19 cellular contexts compared by ENCODE assay signal in the genomic region with DNA sequence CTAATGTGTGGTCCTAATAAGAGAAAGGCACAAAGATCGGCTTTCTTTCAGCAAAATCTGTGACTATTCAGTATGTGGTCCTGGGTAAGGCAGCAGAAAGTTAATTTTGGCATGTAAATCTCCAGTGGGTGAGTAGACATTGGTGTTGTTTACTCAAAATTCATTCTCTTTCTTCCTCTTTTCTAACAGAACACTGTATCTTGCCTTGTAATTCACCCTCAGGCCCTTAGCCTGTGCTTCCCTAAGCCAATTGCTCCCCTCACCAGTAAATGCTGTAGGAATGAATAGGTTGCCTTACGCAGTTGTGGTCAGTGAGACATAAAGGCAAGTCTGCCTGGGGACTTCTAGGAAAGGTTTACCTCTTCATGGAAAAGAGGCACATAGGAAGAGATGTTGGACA.
"Had no signal": no experiment of that assay in that cellular context is flagged by ENCODE, and none has a peak within 500 bp of the region (broad histone marks: within the 10 kb centered on the region; RNA-seq: fewer than 3 reads in every experiment).

No MANE protein-coding gene starts in this region.

- H3K9me3 ChIP-seq: adrenal gland, gastrocnemius medialis, mucosa of descending colon, upper lobe of left lung had no signal

- H3K4me3 Mint-ChIP-seq: activated CD4-positive, alpha-beta T cell treated with anti-CD3 and anti-CD28 coated beads, Interleukin-2, amount 10 ng/mL, durations not matched to agents 24 days and 14 days; activated CD8-positive, alpha-beta T cell treated with anti-CD3 and anti-CD28 coated beads for 36 hours; activated naive CD4-positive, alpha-beta T cell treated with anti-CD3 and anti-CD28 coated beads, Interleukin-2, amount 10 ng/mL, durations not matched to agents 7 days and 5 days; activated T-cell treated with anti-CD3 and anti-CD28 coated beads, Interleukin-2, amount 50 U/mL, for 4 hours; dendritic cell treated with granulocyte-macrophage colony-stimulating factor and Interleukin-4, amounts not matched to agents 40 ng/mL and 50 ng/mL, for 4 days; natural killer cell treated with Interleukin-12 subunit alpha and Interleukin-12 subunit beta and Interleukin-15 and Interleukin-18, amount 100 ng/mL, for 72 hours; stimulated activated naive CD8-positive, alpha-beta T cell treated with anti-CD3 and anti-CD28 coated beads, Interleukin-15, amount 100 ng/mL, for 72 hours; T-helper 1 cell treated with Interleukin-12 subunit alpha and Interleukin-12 subunit beta and Interleukin-4 antibody, amounts not matched to agents 30 μg/mL and 1 μg/mL, for 36 hours had no signal

- ATAC-seq: activated CD8-positive, alpha-beta T cell treated with anti-CD3 and anti-CD28 coated beads for 36 hours; activated T-cell treated with anti-CD3 and anti-CD28 coated beads, Interleukin-2, amount 50 U/mL, for 4 hours; esophagus mucosa; gastrocnemius medialis; mucosa of descending colon; natural killer cell treated with Interleukin-12 subunit alpha and Interleukin-12 subunit beta and Interleukin-15 and Interleukin-18, amount 100 ng/mL, for 72 hours; stimulated activated naive CD8-positive, alpha-beta T cell treated with anti-CD3 and anti-CD28 coated beads, Interleukin-15, amount 100 ng/mL, for 72 hours had no signal

- H3K27me3 ChIP-seq: adrenal gland, gastrocnemius medialis, upper lobe of left lung had no signal

- H3K4me3 ChIP-seq: adrenal gland, gastrocnemius medialis, left ventricle myocardium inferior, mucosa of descending colon, upper lobe of left lung had no signal

- H3K27ac ChIP-seq: adrenal gland, gastrocnemius medialis, left ventricle myocardium inferior, upper lobe of left lung had no signal

- H3K27ac Mint-ChIP-seq: activated CD4-positive, alpha-beta T cell treated with anti-CD3 and anti-CD28 coated beads, Interleukin-2, amount 10 ng/mL, durations not matched to agents 24 days and 14 days; activated CD8-positive, alpha-beta T cell treated with anti-CD3 and anti-CD28 coated beads for 36 hours; activated naive CD4-positive, alpha-beta T cell treated with anti-CD3 and anti-CD28 coated beads, Interleukin-2, amount 10 ng/mL, durations not matched to agents 7 days and 5 days; dendritic cell treated with granulocyte-macrophage colony-stimulating factor and Interleukin-4, amounts not matched to agents 40 ng/mL and 50 ng/mL, for 4 days; progenitor cell of endocrine pancreas; stimulated activated naive CD8-positive, alpha-beta T cell treated with anti-CD3 and anti-CD28 coated beads, Interleukin-15, amount 100 ng/mL, for 72 hours; T-helper 1 cell treated with Interleukin-12 subunit alpha and Interleukin-12 subunit beta and Interleukin-4 antibody, amounts not matched to agents 30 μg/mL and 1 μg/mL, for 36 hours had no signal

- DNase-seq: activated CD4-positive, alpha-beta T cell treated with anti-CD3 and anti-CD28 coated beads, Interleukin-2, amount 10 ng/mL, durations not matched to agents 24 days and 14 days; activated CD8-positive, alpha-beta T cell treated with anti-CD3 and anti-CD28 coated beads for 36 hours; activated naive CD4-positive, alpha-beta T cell treated with anti-CD3 and anti-CD28 coated beads, Interleukin-2, amount 10 ng/mL, durations not matched to agents 7 days and 5 days; activated T-cell treated with anti-CD3 and anti-CD28 coated beads, Interleukin-2, amount 50 U/mL, for 4 hours; adrenal gland; effector CD8-positive, alpha-beta T cell; gastrocnemius medialis; head of caudate nucleus; left ventricle myocardium inferior; mucosa of descending colon; occipital lobe; stimulated activated CD4-positive, alpha-beta T cell treated with anti-CD3 and anti-CD28 coated beads, Interleukin-2, amount 100 ng/mL, for 24 hours; stimulated activated naive CD8-positive, alpha-beta T cell treated with anti-CD3 and anti-CD28 coated beads, Interleukin-15, amount 100 ng/mL, for 72 hours; upper lobe of left lung had no signal

- H3K36me3 ChIP-seq: adrenal gland, gastrocnemius medialis, left ventricle myocardium inferior, upper lobe of left lung had no signal

- H3K4me1 ChIP-seq: adrenal gland, gastrocnemius medialis, left ventricle myocardium inferior, upper lobe of left lung had no signal

- H3K27me3 Mint-ChIP-seq: activated CD4-positive, alpha-beta T cell treated with anti-CD3 and anti-CD28 coated beads, Interleukin-2, amount 10 ng/mL, durations not matched to agents 24 days and 14 days; activated CD8-positive, alpha-beta T cell treated with anti-CD3 and anti-CD28 coated beads for 36 hours; activated naive CD4-positive, alpha-beta T cell treated with anti-CD3 and anti-CD28 coated beads, Interleukin-2, amount 10 ng/mL, durations not matched to agents 7 days and 5 days; dendritic cell treated with granulocyte-macrophage colony-stimulating factor and Interleukin-4, amounts not matched to agents 40 ng/mL and 50 ng/mL, for 4 days; natural killer cell treated with Interleukin-12 subunit alpha and Interleukin-12 subunit beta and Interleukin-15 and Interleukin-18, amount 100 ng/mL, for 72 hours; progenitor cell of endocrine pancreas; stimulated activated naive CD8-positive, alpha-beta T cell treated with anti-CD3 and anti-CD28 coated beads, Interleukin-15, amount 100 ng/mL, for 72 hours had no signal
